Comparison of ENCODE assay signal across 8 cellular contexts in the genomic region with DNA sequence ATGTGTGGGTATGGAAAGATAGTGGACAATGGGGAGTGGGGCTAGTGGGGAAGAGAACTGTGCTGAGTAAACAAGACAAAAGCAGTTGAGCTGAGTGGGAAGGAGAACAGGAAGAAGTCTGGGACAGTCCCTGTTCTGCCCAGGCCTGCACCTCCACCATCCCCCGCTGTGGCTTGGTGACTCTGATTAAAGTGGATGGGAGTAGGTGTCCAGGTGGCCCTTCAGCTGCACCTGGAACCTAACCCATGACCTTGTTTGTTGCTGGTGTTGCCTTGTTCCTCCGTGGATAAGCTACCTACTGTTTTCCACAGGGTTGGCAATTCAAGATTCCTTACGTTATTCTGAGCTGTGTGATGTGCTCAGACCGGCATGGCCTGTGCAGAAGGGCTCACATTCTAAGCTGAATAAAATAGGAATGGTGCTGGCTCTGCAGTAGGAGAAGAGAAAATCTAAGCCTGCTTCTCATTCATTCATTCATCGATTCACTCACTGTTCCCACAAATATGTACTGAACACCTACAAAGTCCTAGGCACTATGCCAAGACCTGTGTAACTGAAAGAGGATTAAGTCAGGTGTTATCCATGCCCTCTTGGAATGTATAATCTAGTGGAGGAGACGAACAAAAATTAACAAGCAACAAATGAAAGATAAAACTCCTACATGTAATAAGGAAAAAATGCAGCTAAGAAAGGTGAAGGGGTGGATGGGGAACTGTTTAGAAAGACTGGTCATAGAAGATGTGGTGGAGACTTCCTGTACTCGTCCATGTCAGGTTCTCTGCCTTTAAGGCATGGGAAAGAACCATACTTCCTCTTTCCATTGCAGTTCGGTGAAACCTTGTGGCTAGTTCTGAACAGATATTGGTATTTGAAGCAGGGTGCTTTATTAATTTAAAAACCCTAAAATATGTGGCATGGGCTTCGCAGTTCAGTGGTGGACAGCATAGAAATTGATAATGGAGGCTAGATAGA. TPM values are rescaled to one million over a fixed set of nuclear protein-coding genes. Genes with fewer than 3 reads are reported as not detected.
DNase-seq lines count a peak whose midpoint lies in the region; ATAC-seq and TF ChIP-seq lines count a peak whose summit lies in the region.

No MANE protein-coding gene starts in this region.

- TF ChIP-seq CTCF in stomach (IDR thresholded peaks at IDR 0.05) = no peak

- peak; percentile 77 for ATAC-seq in GM19324 (IDR thresholded peaks at IDR 0.05; ENCODE audit: low FRiP score, unreplicated experiment)
- ATAC-seq in HG03139 (IDR thresholded peaks at IDR 0.05; ENCODE audit: unreplicated experiment) = peak; percentile 87
- peak; percentile 50 for ATAC-seq in T-helper 17 cell

- 53 to 66% (median 58%) methylated on average over 9 of the region's 9 CpGs for WGBS in stomach, 5 donors

- no peaks in the 10 kb centered on the region for H3K9me3 Mint-ChIP-seq in activated T-helper 2 cell treated with anti-CD3 and anti-CD28 coated beads, Interferon-gamma antibody, Interleukin-2, Interleukin-4, amounts not matched to agents 10 μg/mL and 5 μg/mL and 100 μg/mL, durations not matched to agents 14 hours and 24 hours and 36 hours

- H3K36me3 ChIP-seq in BLaER1 = no peaks in the 10 kb centered on the region
- H3K36me3 ChIP-seq in stomach = no peaks in the 10 kb centered on the region

- peaks cover 18% of the 10 kb centered on the region for H3K4me1 Mint-ChIP-seq in T-helper 17 cell
- H3K4me1 Mint-ChIP-seq in activated T-helper 2 cell treated with anti-CD3 and anti-CD28 coated beads, Interferon-gamma antibody, Interleukin-2, Interleukin-4, amounts not matched to agents 10 μg/mL and 5 μg/mL and 100 μg/mL, durations not matched to agents 14 hours and 24 hours and 36 hours (ENCODE audit: low read depth) = peaks cover 23% of the 10 kb centered on the region

- H3K9me3 ChIP-seq in BLaER1 (no peaks in the 10 kb centered on the region), T-helper 17 cell (ENCODE audit: control insufficient read depth, low read length, poor library complexity, severe bottlenecking) (no peaks in the 10 kb centered on the region), stomach (no peaks in the 10 kb centered on the region)

- H3K4me3 ChIP-seq in BLaER1 (no peak overlapping the region), stomach (no peak overlapping the region)

- peaks cover 2% of the 10 kb centered on the region for H3K36me3 Mint-ChIP-seq in T-helper 17 cell (ENCODE audit: low read depth)
- H3K36me3 Mint-ChIP-seq in activated T-helper 2 cell treated with anti-CD3 and anti-CD28 coated beads, Interferon-gamma antibody, Interleukin-2, Interleukin-4, amounts not matched to agents 10 μg/mL and 5 μg/mL and 100 μg/mL, durations not matched to agents 14 hours and 24 hours and 36 hours (ENCODE audit: low read depth) = peaks cover 3% of the 10 kb centered on the region

- no peak overlapping the region for H3K27ac Mint-ChIP-seq in T-helper 17 cell
- H3K27ac Mint-ChIP-seq in activated T-helper 2 cell treated with anti-CD3 and anti-CD28 coated beads, Interferon-gamma antibody, Interleukin-2, Interleukin-4, amounts not matched to agents 10 μg/mL and 5 μg/mL and 100 μg/mL, durations not matched to agents 14 hours and 24 hours and 36 hours = no peak overlapping the region

- no peak overlapping the region for H3K4me3 Mint-ChIP-seq in T-helper 17 cell
- H3K4me3 Mint-ChIP-seq in activated T-helper 2 cell treated with anti-CD3 and anti-CD28 coated beads, Interferon-gamma antibody, Interleukin-2, Interleukin-4, amounts not matched to agents 10 μg/mL and 5 μg/mL and 100 μg/mL, durations not matched to agents 14 hours and 24 hours and 36 hours (ENCODE audit: low read depth) = no peak overlapping the region

- H3K27me3 ChIP-seq in BLaER1 (no peaks in the 10 kb centered on the region), stomach (no peaks in the 10 kb centered on the region)

- no peaks in the 10 kb centered on the region for H4K20me1 ChIP-seq in BLaER1

- no peak for DNase-seq in T-helper 17 cell
- DNase-seq in stomach = peak; percentile 50
- no peak for DNase-seq in activated gamma-delta T cell (lab: John Stamatoyannopoulos, UW)
- no peak for DNase-seq in activated T-helper 2 cell treated with anti-CD3 and anti-CD28 coated beads, Interferon-gamma antibody, Interleukin-2, Interleukin-4, amounts not matched to agents 10 μg/mL and 5 μg/mL and 100 μg/mL, durations not matched to agents 14 hours and 24 hours and 36 hours (ENCODE audit: low spot score)
- no peak for DNase-seq in NCI-H146 treated with DMSO at 0.1 percent for 48 hours (lab: John Stamatoyannopoulos, UW; ENCODE audit: unreplicated experiment)

- peak overlapping the region; percentile 11 for H3K4me2 ChIP-seq in BLaER1

- TF ChIP-seq POLR2A in stomach (IDR thresholded peaks at IDR 0.05) = no peak

- H3K27me3 Mint-ChIP-seq in T-helper 17 cell = peaks cover 15% of the 10 kb centered on the region
- H3K27me3 Mint-ChIP-seq in activated T-helper 2 cell treated with anti-CD3 and anti-CD28 coated beads, Interferon-gamma antibody, Interleukin-2, Interleukin-4, amounts not matched to agents 10 μg/mL and 5 μg/mL and 100 μg/mL, durations not matched to agents 14 hours and 24 hours and 36 hours (ENCODE audit: low read depth) = peaks cover 32% of the 10 kb centered on the region

- H3K27ac ChIP-seq in BLaER1 (no peak overlapping the region), stomach (peak overlapping the region in 2 of 5 donors; percentile 15 to 32)

- H3K4me1 ChIP-seq in BLaER1 = peaks cover 9% of the 10 kb centered on the region
- H3K4me1 ChIP-seq in stomach = peaks cover 0 to 39% (median 16%) of the 10 kb centered on the region in 4 donors

- no peak for TF ChIP-seq EP300 in stomach (IDR thresholded peaks at IDR 0.05)

- no peak overlapping the region for H3K9ac ChIP-seq in BLaER1

- intact Hi-C loops in stomach (cut with DNase I; ENCODE audit: low total_unique reads) = no loop called here
- intact Hi-C loops in activated T-helper 2 cell treated with anti-CD3 and anti-CD28 coated beads, Interferon-gamma antibody, Interleukin-2, Interleukin-4, amounts not matched to agents 10 μg/mL and 5 μg/mL and 100 μg/mL, durations not matched to agents 14 hours and 24 hours and 36 hours (cut with micrococcal nuclease) = loop anchor here (1.0 kb wide), 1 partner anchor 25 kb away; no protein-coding TSS in a partner anchor

RNA-seq across cellular contexts. Expression of gene CALHM6, which starts 10.1 kb away (rescaled TPM):
- total RNA-seq in T-helper 17 cell (1 to 10 TPM; 3.2 to 6.5 TPM), stomach (1 to 10 TPM in 2 of 5 donors, not detected in 3; 8.1 to 8.7 TPM)
- polyA plus RNA-seq in stomach = 1 to 10 TPM; 5.0 to 8.6 (median 8.3) TPM
- 8.6 and 9.7 TPM in 2 replicates for total RNA-seq in activated T-helper 2 cell treated with anti-CD3 and anti-CD28 coated beads, Interferon-gamma antibody, Interleukin-2, Interleukin-4, amounts not matched to agents 10 μg/mL and 5 μg/mL and 100 μg/mL, durations not matched to agents 14 hours and 24 hours and 36 hours
